ENCODE assay signal across 21 cellular contexts in the genomic region with DNA sequence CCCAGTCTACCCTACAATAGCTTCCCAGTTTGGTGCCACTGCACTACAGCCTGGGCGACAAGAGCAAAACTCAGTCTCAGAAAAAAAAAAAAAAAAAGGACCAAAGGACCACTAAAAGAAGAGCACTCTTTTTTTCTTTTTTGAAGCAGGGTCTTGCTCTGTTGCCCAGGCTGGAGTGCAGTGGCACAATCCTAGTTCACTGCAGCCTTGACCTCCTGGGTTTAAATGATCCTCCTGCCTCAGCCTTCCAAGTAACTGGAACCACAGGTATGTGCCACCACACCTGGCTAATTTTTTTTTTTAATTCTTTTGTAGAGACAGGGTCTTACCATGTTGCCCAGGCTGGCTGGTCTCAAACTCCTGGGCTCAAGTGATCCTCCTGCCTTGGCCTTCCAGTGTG. TPM values are rescaled to one million over a fixed set of nuclear protein-coding genes. Genes with fewer than 3 reads are reported as not detected.
DNase-seq lines count a peak whose midpoint lies in the region; ATAC-seq and TF ChIP-seq lines count a peak whose summit lies in the region.
"Had no signal": no experiment of that assay in that cellular context is flagged by ENCODE, and none has a peak within 500 bp of the region (broad histone marks: within the 10 kb centered on the region; RNA-seq: fewer than 3 reads in every experiment).

No MANE protein-coding gene starts in this region.

- no peaks in the 10 kb centered on the region for H4K20me1 ChIP-seq in H9 (ENCODE audit: control insufficient read depth, insufficient read depth, insufficient read length)
- no peaks in the 10 kb centered on the region for H4K20me1 ChIP-seq in neural progenitor cell (ENCODE audit: low read depth)

- H3K79me1 ChIP-seq in H9 (ENCODE audit: insufficient read depth, low read depth, low read length, poor library complexity, severe bottlenecking): no peaks in the 10 kb centered on the region

- H3K27me3 Mint-ChIP-seq in Calu3 (ENCODE audit: unreplicated experiment) (no peaks in the 10 kb centered on the region), H9 (ENCODE audit: low read depth) (no peaks in the 10 kb centered on the region; the same call in 1 of the 2 replicates), chondrocyte (ENCODE audit: low read depth) (no peaks in the 10 kb centered on the region), neural progenitor cell (ENCODE audit: insufficient read depth, low read depth) (peaks cover 6% of the 10 kb centered on the region)

- H3K4me3 ChIP-seq in neural progenitor cell: no peak overlapping the region
- H3K4me3 ChIP-seq: SJCRH30 had no signal

- no peaks in the 10 kb centered on the region for H3K36me3 ChIP-seq in neural progenitor cell
- H3K36me3 ChIP-seq: SJCRH30 had no signal

- H3K27ac ChIP-seq in H9 (ENCODE audit: insufficient read length, low read depth, low read length) (no peak overlapping the region), neural progenitor cell (no peak overlapping the region)
- H3K27ac ChIP-seq: C4-2B, SJCRH30 had no signal

- H3K4me3 Mint-ChIP-seq in Calu3 (ENCODE audit: low read depth, unreplicated experiment) (no peak overlapping the region), H9 (0 out of 5 replicates have a peak overlapping the region, but pooled peaks of 1 of the 2 experiments have one; percentile 25), chondrocyte (ENCODE audit: unreplicated experiment) (no peak overlapping the region), neural progenitor cell (no peak overlapping the region)
- H3K4me3 Mint-ChIP-seq: HFFc6 had no signal

- no CpG with 5 or more reads among the region's 1 CpG for WGBS in H9 (ENCODE audit: extremely low coverage, insufficient read length, low lambda C conversion rate)

- no peaks in the 10 kb centered on the region for H3K9me3 ChIP-seq in H9 (ENCODE audit: control insufficient read depth, low read depth, low read length)
- H3K9me3 ChIP-seq in neural progenitor cell (ENCODE audit: low read depth): no peaks in the 10 kb centered on the region
- H3K9me3 ChIP-seq: SJCRH30 had no signal

- H2AFZ ChIP-seq in H9 (ENCODE audit: low read length) (no peak overlapping the region), neural progenitor cell (replicated peaks) (peak overlapping the region; percentile 84)

- H2BK5ac ChIP-seq in H9 (ENCODE audit: insufficient read length, low read length): no peak overlapping the region

- H3K9ac ChIP-seq in H9 (ENCODE audit: extremely low read depth, insufficient read length, low read length) (no peak overlapping the region), neural progenitor cell (no peak overlapping the region)

- no peak for ATAC-seq in HG03135 (IDR thresholded peaks at IDR 0.05; ENCODE audit: unreplicated experiment)

- H3K23ac ChIP-seq in H9 (ENCODE audit: insufficient read length, low read depth, low read length): no peak overlapping the region

- H3K4me2 ChIP-seq in H9 (ENCODE audit: insufficient read depth, insufficient read length, low read length): no peak overlapping the region
- H3K4me2 ChIP-seq in neural progenitor cell: no peak overlapping the region

- no peak overlapping the region for H3K56ac ChIP-seq in H9 (ENCODE audit: insufficient read length, low read depth, low read length)

- no peaks in the 10 kb centered on the region for H3K27me3 ChIP-seq in H9 (ENCODE audit: insufficient read depth, low read length)
- H3K27me3 ChIP-seq in neural progenitor cell: no peaks in the 10 kb centered on the region
- H3K27me3 ChIP-seq: SJCRH30 had no signal

- TF ChIP-seq CTCF in Calu3 (IDR thresholded peaks at IDR 0.05; ENCODE audit: unreplicated experiment) (no peak), H9 (conservative IDR thresholded peaks at IDR 0.05) (no peak), chondrocyte (IDR thresholded peaks at IDR 0.05) (no peak), neural progenitor cell (IDR thresholded peaks at IDR 0.05) (no peak)

- no peak overlapping the region for H2BK20ac ChIP-seq in H9 (ENCODE audit: low read depth, low read length, poor library complexity, severe bottlenecking)

- H3K9me3 Mint-ChIP-seq in Calu3 (ENCODE audit: low read depth, unreplicated experiment) (peaks cover 7% of the 10 kb centered on the region), H9 (peaks cover 0 to 2% of the 10 kb centered on the region in 2 experiments; a peak in 3 of 5 replicates), chondrocyte (ENCODE audit: low read depth) (no peaks in the 10 kb centered on the region), neural progenitor cell (peaks cover 2% of the 10 kb centered on the region)

- H3T11ph ChIP-seq in H9 (ENCODE audit: low read length): peak overlapping the region; percentile 40

- no peak overlapping the region for H2AK5ac ChIP-seq in H9 (ENCODE audit: insufficient read length, low read length)

- no peak overlapping the region for H2BK12ac ChIP-seq in H9 (ENCODE audit: insufficient read length, low read depth, low read length)

- intact Hi-C loops in Calu3 (cut with micrococcal nuclease; ENCODE audit: unreplicated experiment): no loop called here

- H3K4me1 ChIP-seq in H9 (ENCODE audit: insufficient read depth, low read length) (peaks cover 5% of the 10 kb centered on the region; the same call in 1 of the 2 replicates), neural progenitor cell (peaks cover 15% of the 10 kb centered on the region)

- no peak overlapping the region for H4K91ac ChIP-seq in H9 (ENCODE audit: insufficient read length, low read depth, low read length)

- H3K4ac ChIP-seq in H9 (ENCODE audit: low read depth, low read length): no peak overlapping the region

- no peaks in the 10 kb centered on the region for H3K79me2 ChIP-seq in H9 (ENCODE audit: insufficient read depth, low read length)
- no peaks in the 10 kb centered on the region for H3K79me2 ChIP-seq in neural progenitor cell (ENCODE audit: low read depth)

- no TSS peak for BruUV-seq in Calu3 (replicated peaks; lab: Mats Ljungman, UMichigan)

- H3K4me1 Mint-ChIP-seq in Calu3 (ENCODE audit: low read depth, unreplicated experiment): peaks cover 34% of the 10 kb centered on the region
- peaks cover 24 to 27% of the 10 kb centered on the region in 2 experiments for H3K4me1 Mint-ChIP-seq in H9
- H3K4me1 Mint-ChIP-seq in chondrocyte (ENCODE audit: low read depth): peaks cover 18% of the 10 kb centered on the region
- H3K4me1 Mint-ChIP-seq in neural progenitor cell: peaks cover 17% of the 10 kb centered on the region

- H2BK120ac ChIP-seq in H9 (ENCODE audit: low read depth, low read length, poor library complexity, severe bottlenecking): no peak overlapping the region

- CTCF ChIA-PET in Calu3 (lab: Charles Lee): interaction anchor here (1.7 kb wide), 1 partner anchor 45 kb away, joined by 4 read pairs; no protein-coding TSS in a partner anchor

- H4K8ac ChIP-seq in H9 (replicated peaks; ENCODE audit: insufficient read length, low read depth, low read length): no peak overlapping the region

- DNase-seq in Calu3 (no peak), H9 (no peak), chondrocyte (ENCODE audit: low spot score) (peak; percentile 22), neural progenitor cell (ENCODE audit: low spot score) (no peak), cerebellar nuclear complex (lab: John Stamatoyannopoulos, UW) (no peak), mesenteric fat pad (ENCODE audit: low spot score) (no peak), hypothalamus (lab: John Stamatoyannopoulos, UW) (no peak)
- DNase-seq: DMS53, EL, GF-D8, HFFc6, KBM-7, MM.1S, NCI-H1048, NCI-H1436, NCI-H1930, NCI-H226, NCI-H524, SJCRH30 had no signal

- H2BK15ac ChIP-seq in H9 (ENCODE audit: low read depth, low read length): no peak overlapping the region

- H3K14ac ChIP-seq in H9 (ENCODE audit: insufficient read depth, low read length): no peak overlapping the region

- H3K18ac ChIP-seq in H9 (ENCODE audit: insufficient read length, low read depth, low read length): no peak overlapping the region

- H3F3A ChIP-seq in neural progenitor cell (ENCODE audit: low read depth): peaks cover 9% of the 10 kb centered on the region

- no peak overlapping the region for H4K5ac ChIP-seq in H9 (ENCODE audit: insufficient read length, low read depth, low read length)

- no peaks in the 10 kb centered on the region for H3K23me2 ChIP-seq in H9 (ENCODE audit: insufficient read length, low read depth, low read length, poor library complexity, severe bottlenecking)

- H3K27ac Mint-ChIP-seq in Calu3 (ENCODE audit: unreplicated experiment): peak overlapping the region; percentile 6
- peak overlapping the region in 2 of 3 experiments; percentile 11 to 50; a peak in 4 of 7 replicates for H3K27ac Mint-ChIP-seq in H9
- no peak overlapping the region for H3K27ac Mint-ChIP-seq in chondrocyte (ENCODE audit: unreplicated experiment)
- H3K27ac Mint-ChIP-seq in neural progenitor cell: peak overlapping the region; percentile 51

- H3K36me3 Mint-ChIP-seq in Calu3 (ENCODE audit: insufficient read depth, unreplicated experiment): no peaks in the 10 kb centered on the region
- H3K36me3 Mint-ChIP-seq in H9 (ENCODE audit: insufficient read depth in 1 of 3, low read depth in 3 of 3): no peaks in the 10 kb centered on the region
- peaks cover 1% of the 10 kb centered on the region for H3K36me3 Mint-ChIP-seq in chondrocyte (ENCODE audit: low read depth)
- no peaks in the 10 kb centered on the region for H3K36me3 Mint-ChIP-seq in neural progenitor cell

RNA-seq across cellular contexts. Expression of a gene that starts 14.0 kb away (rescaled TPM):
- total RNA-seq in Calu3 (2022) (655 and 706 TPM in 2 replicates), H9 (2021) (15.0 and 16.2 TPM in 2 replicates), chondrocyte (54.2 to 84.9 TPM (median 54.8 TPM) in 3 replicates), neural progenitor cell (ENCODE audit: low replicate concordance) (7.6 and 10.7 TPM in 2 replicates), mesenteric fat pad (64.7 TPM)

RNA-seq across cellular contexts. Expression of a gene that starts 50.6 kb away (rescaled TPM):
- total RNA-seq in Calu3 (2022) (58.1 and 58.9 TPM in 2 replicates), H9 (2021) (30.4 and 31.8 TPM in 2 replicates), chondrocyte (30.5 to 31.7 TPM (median 30.5 TPM) in 3 replicates), neural progenitor cell (ENCODE audit: low replicate concordance) (35.0 and 36.6 TPM in 2 replicates), mesenteric fat pad (24.2 TPM)
